ENCODE assay signal across 19 cellular contexts in genomic region chr2:68454719-68455118, GRCh38. TPM values are rescaled to one million over a fixed set of nuclear protein-coding genes. Genes with fewer than 3 reads are reported as not detected.
DNase-seq lines count a peak whose midpoint lies in the region; ATAC-seq, FAIRE-seq and TF ChIP-seq lines count a peak whose summit lies in the region.
"Had no signal": no experiment of that assay in that cellular context is flagged by ENCODE, and none has a peak within 500 bp of the region (broad histone marks: within the 10 kb centered on the region; RNA-seq: fewer than 3 reads in every experiment).

No MANE protein-coding gene starts in this region.

- no peak overlapping the region for H3K4me3 ChIP-seq in IMR-90 (ENCODE audit: insufficient read depth, low read depth, low read length)
- no peak overlapping the region for H3K4me3 ChIP-seq in OCI-LY7 (ENCODE audit: low read depth, low read length, poor library complexity, severe bottlenecking)
- H3K4me3 ChIP-seq in H1 (ENCODE audit: extremely low read depth in 1 of 4, insufficient read depth in 2 of 4, low read depth in 3 of 4, low read length in 4 of 4), result no peak overlapping the region
- H3K4me3 ChIP-seq: GM23248, HAP-1 had no signal

- H3K4me1 ChIP-seq in IMR-90 (ENCODE audit: control insufficient read depth, insufficient read depth, low read length) (no peaks in the 10 kb centered on the region), OCI-LY7 (ENCODE audit: insufficient read depth, low read length, poor library complexity, severe bottlenecking) (peaks cover 8% of the 10 kb centered on the region), H1 (replicated peaks in 1 of 4; ENCODE audit: control insufficient read depth in 3 of 4, insufficient read depth in 4 of 4, low read length in 3 of 4) (no peaks in the 10 kb centered on the region)

- H3K79me1 ChIP-seq in IMR-90 (ENCODE audit: low read depth in 1 of 2, low read length in 2 of 2) (no peaks in the 10 kb centered on the region), H1 (ENCODE audit: low read depth, low read length) (no peaks in the 10 kb centered on the region)

- H2AK9ac ChIP-seq in IMR-90 (replicated peaks; ENCODE audit: low read depth, low read length, poor library complexity), result no peak overlapping the region

- H3K56ac ChIP-seq in IMR-90 (ENCODE audit: extremely low read depth, insufficient read depth, low read length), result no peak overlapping the region
- H3K56ac ChIP-seq in H1 (replicated peaks; ENCODE audit: insufficient read length, low read depth, low read length), result no peak overlapping the region

- no peak overlapping the region for H3K9ac ChIP-seq in IMR-90 (ENCODE audit: low read depth, low read length)
- no peak overlapping the region for H3K9ac ChIP-seq in H1 (replicated peaks in 1 of 4; ENCODE audit: extremely low read depth in 1 of 4, low read depth in 3 of 4, low read length in 3 of 4)
- H3K9ac ChIP-seq: GM23248 had no signal

- H4K91ac ChIP-seq in IMR-90 (ENCODE audit: insufficient read depth, low read depth, low read length) (no peak overlapping the region), H1 (replicated peaks; ENCODE audit: insufficient read length, low read length) (no peak overlapping the region)

- no peaks in the 10 kb centered on the region for H4K20me1 ChIP-seq in IMR-90 (ENCODE audit: insufficient read depth, low read length)
- no peaks in the 10 kb centered on the region for H4K20me1 ChIP-seq in OCI-LY7 (ENCODE audit: insufficient read depth, low read length)
- no peaks in the 10 kb centered on the region for H4K20me1 ChIP-seq in H1 (replicated peaks in 1 of 2; ENCODE audit: control insufficient read depth in 1 of 2, insufficient read depth in 2 of 2, low read length in 2 of 2)

- H3K4me2 ChIP-seq in IMR-90 (ENCODE audit: low read depth, low read length) (no peak overlapping the region), OCI-LY7 (ENCODE audit: low read length) (no peak overlapping the region), H1 (ENCODE audit: insufficient read depth in 1 of 2, low read depth in 2 of 2, low read length in 2 of 2) (no peak overlapping the region)

- TF ChIP-seq CTCF in IMR-90 (conservative IDR thresholded peaks at IDR 0.05; ENCODE audit: low read depth, low read length) (no peak), OCI-LY7 (conservative IDR thresholded peaks at IDR 0.05; ENCODE audit: low read length) (no peak), H1 (IDR thresholded peaks at IDR 0.05; ENCODE audit: control extremely low read depth in 1 of 3, insufficient read depth in 1 of 3, low read depth in 1 of 3, low read length in 3 of 3) (no peak)

- no peak overlapping the region for H4K8ac ChIP-seq in IMR-90 (ENCODE audit: low read depth in 2 of 2, low read length in 2 of 2)
- no peak overlapping the region for H4K8ac ChIP-seq in H1 (ENCODE audit: extremely low read depth, insufficient read depth, low read length)

- H3K18ac ChIP-seq in IMR-90 (ENCODE audit: low read depth, low read length) (no peak overlapping the region), H1 (ENCODE audit: extremely low read depth, low read length) (no peak overlapping the region)

- peaks cover 4% of the 10 kb centered on the region; the same call in 1 of the 2 replicates for H3K9me1 ChIP-seq in IMR-90 (ENCODE audit: insufficient read depth, low read length)

- H3K36me3 ChIP-seq in IMR-90 (ENCODE audit: control insufficient read depth, insufficient read depth, low read length) (no peaks in the 10 kb centered on the region), OCI-LY7 (ENCODE audit: insufficient read depth, low read length) (no peaks in the 10 kb centered on the region), H1 (ENCODE audit: control insufficient read depth in 2 of 4, insufficient read depth in 4 of 4, low read length in 3 of 4) (no peaks in the 10 kb centered on the region)
- H3K36me3 ChIP-seq: HAP-1 had no signal

- no peaks in the 10 kb centered on the region for H3K79me2 ChIP-seq in OCI-LY7 (ENCODE audit: insufficient read depth, low read depth, low read length)
- H3K79me2 ChIP-seq in H1 (ENCODE audit: control insufficient read depth in 1 of 2, insufficient read depth in 2 of 2, low read length in 2 of 2), result no peaks in the 10 kb centered on the region

- no peak for DNase-seq in IMR-90
- no peak for DNase-seq in OCI-LY7 (ENCODE audit: low spot score)
- DNase-seq in H1 (ENCODE audit: low read depth in 1 of 2, low spot score in 2 of 2), result no peak
- no peak for DNase-seq in NCI-H1436 (lab: John Stamatoyannopoulos, UW)
- no peak for DNase-seq in NCI-H1930 (lab: John Stamatoyannopoulos, UW)
- no peak for DNase-seq in HTR-8/SVneo (ENCODE audit: insufficient read length, low spot score)
- DNase-seq: C1 segment of cervical spinal cord; Calu3; CD4-positive, alpha-beta memory T cell; COR-L47; DMS53; DMS79 treated with DMSO at 0.1 percent for 48 hours; GF-D8; GM23248 had no signal

- FAIRE-seq in H1 (lab: Jason Lieb, UNC) (no peak), HTR-8/SVneo (lab: Jason Lieb, UNC) (no peak)
- FAIRE-seq: GM12891, GM19239, H54 had no signal

- H2BK20ac ChIP-seq in IMR-90 (ENCODE audit: low read depth, low read length) (no peak overlapping the region), H1 (ENCODE audit: low read length) (no peak overlapping the region)

- no CpG with 5 or more reads among the region's 3 CpGs for WGBS in IMR-90 (ENCODE audit: extremely low coverage in 2 of 2, insufficient read length in 1 of 2), 2 experiments
- 88% methylated on average over 3 of the region's 3 CpGs; no CpG with 5 or more reads in 1 of the 2 experiments for WGBS in H1 (ENCODE audit: extremely low coverage in 1 of 2, insufficient coverage in 1 of 2, insufficient read length in 1 of 2, insufficient replicate concordance in 2 of 2, low coverage in 1 of 2, low lambda C conversion rate in 2 of 2, missing lambda C conversion rate in 1 of 2), 2 experiments

- ATAC-seq in IMR-90 (ENCODE audit: low read depth), result no peak

- no peak overlapping the region for H3K23ac ChIP-seq in IMR-90 (ENCODE audit: low read depth, low read length)
- no peak overlapping the region for H3K23ac ChIP-seq in H1 (ENCODE audit: insufficient read length)

- H3K14ac ChIP-seq in IMR-90 (replicated peaks; ENCODE audit: low read depth, low read length), result no peak overlapping the region
- no peak overlapping the region for H3K14ac ChIP-seq in H1 (ENCODE audit: insufficient read length)

- H2AK5ac ChIP-seq in IMR-90 (ENCODE audit: low read depth, low read length), result no peak overlapping the region
- no peak overlapping the region for H2AK5ac ChIP-seq in H1 (ENCODE audit: low read depth, low read length)

- TF ChIP-seq EP300 in H1 (IDR thresholded peaks at IDR 0.05; ENCODE audit: borderline replicate concordance in 1 of 2, low read depth in 2 of 2, low read length in 2 of 2), result no peak

- H2BK120ac ChIP-seq in IMR-90 (ENCODE audit: low read depth, low read length) (no peak overlapping the region), H1 (replicated peaks; ENCODE audit: low read depth, low read length) (no peak overlapping the region)

- in situ Hi-C loops in IMR-90 (cut with MboI; ENCODE audit: low sequenced_read_pairs), result no loop called here

- H3K23me2 ChIP-seq in H1 (ENCODE audit: low read depth, low read length), result no peaks in the 10 kb centered on the region

- H3K9me3 ChIP-seq in IMR-90 (ENCODE audit: control insufficient read depth, insufficient read depth, low read length), result no peaks in the 10 kb centered on the region
- H3K9me3 ChIP-seq in OCI-LY7 (ENCODE audit: low read length), result no peaks in the 10 kb centered on the region
- no peaks in the 10 kb centered on the region for H3K9me3 ChIP-seq in H1 (ENCODE audit: insufficient read depth in 2 of 2, low read depth in 1 of 2, low read length in 1 of 2)
- H3K9me3 ChIP-seq: HAP-1 had no signal

- TF ChIP-seq POLR2A in IMR-90 (IDR thresholded peaks at IDR 0.05; ENCODE audit: low read depth, low read length) (no peak), H1 (IDR thresholded peaks at IDR 0.05; ENCODE audit: control extremely low read depth in 1 of 2, low read depth in 2 of 2, low read length in 2 of 2) (no peak)

- no peak overlapping the region for H2BK12ac ChIP-seq in H1 (ENCODE audit: low read depth, low read length)

- H3K27ac ChIP-seq in IMR-90 (ENCODE audit: insufficient read depth, low read length) (no peak overlapping the region), OCI-LY7 (ENCODE audit: low read depth, low read length, poor library complexity, severe bottlenecking) (no peak overlapping the region), H1 (ENCODE audit: low read depth, low read length) (no peak overlapping the region)
- H3K27ac ChIP-seq: GM23248 had no signal

- H2BK5ac ChIP-seq in IMR-90 (ENCODE audit: low read depth, low read length, poor library complexity, severe bottlenecking) (no peak overlapping the region), H1 (ENCODE audit: low read depth, low read length) (no peak overlapping the region)

- BruUV-seq in IMR-90 (replicated peaks; lab: Mats Ljungman, UMichigan) (no TSS peak), OCI-LY7 (replicated peaks; lab: Mats Ljungman, UMichigan) (no TSS peak)

- dilution Hi-C loops in IMR-90 (cut with HindIII; ENCODE audit: low sequenced_read_pairs, unreplicated experiment), result no loop called here

- TF ChIP-seq RAD21 in IMR-90 (IDR thresholded peaks at IDR 0.05; ENCODE audit: low read length), result no peak
- TF ChIP-seq RAD21 in H1 (IDR thresholded peaks at IDR 0.05 in 1 of 2, conservative IDR thresholded peaks at IDR 0.05 in 1 of 2; ENCODE audit: low read depth in 2 of 2, low read length in 2 of 2), result no peak

- POLR2A ChIA-PET in IMR-90 (lab: Charles Lee; ENCODE audit: unreplicated experiment), result no interaction called here
- POLR2A ChIA-PET in OCI-LY7 (lab: Charles Lee), result no interaction called here
- POLR2A ChIA-PET in H1 (lab: Charles Lee; ENCODE audit: partially characterized antibody), result no interaction called here

- no peak overlapping the region for H3K4ac ChIP-seq in IMR-90 (ENCODE audit: low read depth, low read length)
- no peak overlapping the region for H3K4ac ChIP-seq in H1 (replicated peaks; ENCODE audit: insufficient read length, low read depth, low read length)

- H3K27me3 ChIP-seq in IMR-90 (ENCODE audit: control insufficient read depth, insufficient read depth, low read length) (no peaks in the 10 kb centered on the region; the same call in 1 of the 2 replicates), H1 (replicated peaks in 1 of 4; ENCODE audit: control insufficient read depth in 3 of 4, extremely low read depth in 1 of 4, insufficient read depth in 3 of 4, low read length in 3 of 4) (no peaks in the 10 kb centered on the region)

- no peak overlapping the region for H2BK15ac ChIP-seq in IMR-90 (ENCODE audit: low read depth, low read length)
- no peak overlapping the region for H2BK15ac ChIP-seq in H1 (ENCODE audit: low read length)

- CTCF ChIA-PET in IMR-90 (lab: Yijun Ruan, JAX) (no interaction called here), OCI-LY7 (lab: Charles Lee; ENCODE audit: unreplicated experiment) (no interaction called here), H1 (lab: Charles Lee; ENCODE audit: partially characterized antibody) (interaction anchor here (2.5 kb wide), 1 partner anchor 8 kb away, joined by 12 read pairs; no protein-coding TSS in a partner anchor)

- no peak overlapping the region for H2AFZ ChIP-seq in IMR-90 (replicated peaks; ENCODE audit: low read length, poor library complexity)
- H2AFZ ChIP-seq in OCI-LY7 (ENCODE audit: low read length), result peak overlapping the region; percentile 90; the same call in 1 of the 2 replicates
- H2AFZ ChIP-seq in H1 (ENCODE audit: low read length), result peak overlapping the region; percentile 48; the same call in 1 of the 2 replicates
- H2AFZ ChIP-seq: GM23248 had no signal

- H4K5ac ChIP-seq in IMR-90 (ENCODE audit: low read depth, low read length), result no peak overlapping the region
- no peak overlapping the region for H4K5ac ChIP-seq in H1 (ENCODE audit: insufficient read length, low read depth, low read length)

- intact Hi-C loops in IMR-90 (cut with micrococcal nuclease), result no loop called here
- intact Hi-C loops in OCI-LY7 (cut with micrococcal nuclease; ENCODE audit: unreplicated experiment), result no loop called here

- H3K9me2 ChIP-seq in OCI-LY7 (ENCODE audit: insufficient read depth, low read length), result no peaks in the 10 kb centered on the region

RNA-seq across cellular contexts. Expression of gene FBXO48, which starts 12.4 kb away (rescaled TPM):
- total RNA-seq in IMR-90 (2012; rRNA removed) (0.18 and 0.28 TPM in 2 replicates), OCI-LY7 (2022) (6.8 and 8.5 TPM in 2 replicates)
- polyA plus RNA-seq in IMR-90 (2012; rRNA removed) (0.37 and 0.43 TPM in 2 replicates), H1 (2011; rRNA removed) (1.1 and 1.5 TPM in 2 replicates)
- polyA plus RNA-seq in IMR-90 (2012; cell fraction: cytosol; rRNA removed), result 0.09 and 0.11 TPM in 2 replicates
- polyA plus RNA-seq in IMR-90 (2012; cell fraction: nucleus; rRNA removed; ENCODE audit: low replicate concordance), result 0.11 and 0.61 TPM in 2 replicates
- 1.5 and 1.8 TPM in 2 replicates for total RNA-seq in OCI-LY7 (2014; rRNA removed; shearing (Covaris generic))
- 1.1 TPM in 2 replicates for total RNA-seq in H1 (2021; fragmentation: NEBNext Ultra II Directional; extraction: Animal tissue kit (Norgen Biotek cat#: 25700))
- polyA plus RNA-seq in H1 (2011; cell fraction: cytosol; rRNA removed), result 1.5 TPM
- polyA plus RNA-seq in H1 (2011; cell fraction: nucleus; rRNA removed), result 0.66 TPM
- polyA plus RNA-seq in H1 (2012, experiment 1 of 2), result 0.59 to 1.1 TPM (median 0.66 TPM) in 4 replicates
- polyA plus RNA-seq in H1 (2012, experiment 2 of 2), result 0.07 TPM
- polyA plus RNA-seq in H1 (2013, experiment 1 of 2), result 1.4 TPM
- 0.99 TPM for polyA plus RNA-seq in H1 (2013, experiment 2 of 2)
- 1.3 and 1.4 TPM in 2 replicates for polyA minus RNA-seq in H1 (2011; rRNA and poly(A)+ RNA removed)
- polyA minus RNA-seq in H1 (2011; cell fraction: cytosol; rRNA and poly(A)+ RNA removed), result 0.44 TPM
- 1.3 TPM for polyA minus RNA-seq in H1 (2011; cell fraction: nucleus; rRNA and poly(A)+ RNA removed)
- total RNA-seq: G401 had no signal

RNA-seq across cellular contexts. Expression of gene APLF, which starts 12.7 kb away (rescaled TPM):
- total RNA-seq in IMR-90 (2012; rRNA removed) (2.3 and 3.3 TPM in 2 replicates), OCI-LY7 (2022) (6.8 and 7.6 TPM in 2 replicates)
- polyA plus RNA-seq in IMR-90 (2012; rRNA removed) (1.2 and 1.5 TPM in 2 replicates), H1 (2011; rRNA removed) (7.3 and 10.6 TPM in 2 replicates)
- 0.30 and 0.50 TPM in 2 replicates for polyA plus RNA-seq in IMR-90 (2012; cell fraction: cytosol; rRNA removed)
- 0.17 and 1.8 TPM in 2 replicates for polyA plus RNA-seq in IMR-90 (2012; cell fraction: nucleus; rRNA removed; ENCODE audit: low replicate concordance)
- total RNA-seq in OCI-LY7 (2014; rRNA removed; shearing (Covaris generic)), result 6.1 and 8.8 TPM in 2 replicates
- 4.4 and 4.9 TPM in 2 replicates for total RNA-seq in H1 (2021; fragmentation: NEBNext Ultra II Directional; extraction: Animal tissue kit (Norgen Biotek cat#: 25700))
- 4.6 TPM for polyA plus RNA-seq in H1 (2011; cell fraction: cytosol; rRNA removed)
- 7.6 TPM for polyA plus RNA-seq in H1 (2011; cell fraction: nucleus; rRNA removed)
- polyA plus RNA-seq in H1 (2012, experiment 1 of 2), result 1.8 to 2.4 TPM (median 2.0 TPM) in 4 replicates
- polyA plus RNA-seq in H1 (2012, experiment 2 of 2), result 0.18 TPM
- 2.3 TPM for polyA plus RNA-seq in H1 (2013, experiment 1 of 2)
- 3.2 TPM for polyA plus RNA-seq in H1 (2013, experiment 2 of 2)
- polyA minus RNA-seq in H1 (2011; rRNA and poly(A)+ RNA removed), result 36.3 and 44.3 TPM in 2 replicates
- polyA minus RNA-seq in H1 (2011; cell fraction: cytosol; rRNA and poly(A)+ RNA removed), result 6.4 TPM
- 25.6 TPM for polyA minus RNA-seq in H1 (2011; cell fraction: nucleus; rRNA and poly(A)+ RNA removed)
